Comparison of ENCODE assay signal across 14 cellular contexts in the genomic region with DNA sequence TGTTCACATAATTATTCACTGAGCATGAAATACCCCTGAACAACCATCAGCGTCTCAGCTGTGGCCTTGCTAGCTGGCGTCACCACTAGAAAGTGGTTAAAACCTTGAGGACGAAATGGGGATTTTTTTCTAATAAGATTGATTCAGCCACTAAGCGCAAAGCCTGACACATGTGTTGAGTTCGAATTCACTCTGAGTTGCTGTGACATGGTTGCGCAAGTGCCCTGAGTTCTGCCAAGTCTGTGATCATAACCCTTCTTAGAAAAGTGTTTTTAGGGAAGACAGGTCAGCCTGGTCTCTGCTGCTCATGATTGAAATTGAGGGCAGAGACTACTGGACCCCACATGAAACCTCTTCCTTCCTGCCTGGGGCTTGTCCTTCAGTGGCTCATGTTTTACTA.
"Had no signal": no experiment of that assay in that cellular context is flagged by ENCODE, and none has a peak within 500 bp of the region (broad histone marks: within the 10 kb centered on the region; RNA-seq: fewer than 3 reads in every experiment).

No MANE protein-coding gene starts in this region.

- H3K4me3 ChIP-seq: ascending aorta, dorsolateral prefrontal cortex, ovary, SK-N-MC had no signal

- H3K27me3 ChIP-seq: ascending aorta, ovary had no signal

- DNase-seq: activated CD4-positive, alpha-beta T cell treated with anti-CD3 and anti-CD28 coated beads for 1 hour; activated CD4-positive, alpha-beta T cell treated with anti-CD3 and anti-CD28 coated beads, Interleukin-2, amount 50 U/mL, for 48 hours; activated naive CD4-positive, alpha-beta T cell treated with anti-CD3 and anti-CD28 coated beads for 36 hours; activated naive CD8-positive, alpha-beta T cell treated with anti-CD3 and anti-CD28 coated beads, Interleukin-2, amount 50 U/mL, for 24 hours; naive B cell; ovary; stimulated activated CD4-positive, alpha-beta T cell treated with anti-CD3 and anti-CD28 coated beads, Interleukin-15, amount 100 ng/mL, for 24 hours; stimulated activated CD4-positive, alpha-beta T cell treated with anti-CD3 and anti-CD28 coated beads, Interleukin-4, amount 100 ng/mL, for 4 hours; stimulated activated CD8-positive, alpha-beta memory T cell treated with anti-CD3 and anti-CD28 coated beads, Interleukin-4, amount 100 ng/mL, for 48 hours; stimulated activated naive CD4-positive, alpha-beta T cell treated with Interleukin-2 at 50 U/mL for 16 hours had no signal

- H3K36me3 ChIP-seq: ascending aorta, ovary had no signal

- ATAC-seq: activated naive CD8-positive, alpha-beta T cell treated with anti-CD3 and anti-CD28 coated beads, Interleukin-2, amount 50 U/mL, for 24 hours; activated T-helper 17 cell treated with anti-CD3 and anti-CD28 coated beads, Interleukin-2, amount 50 U/mL, for 72 hours had no signal

- H3K27ac ChIP-seq: ascending aorta, dorsolateral prefrontal cortex, ovary, SK-N-MC had no signal

- H3K4me1 ChIP-seq: ascending aorta had no signal

- H3K9me3 ChIP-seq: ascending aorta, ovary had no signal
